ENCODE assay signal across 1 cellular context in the genomic region with DNA sequence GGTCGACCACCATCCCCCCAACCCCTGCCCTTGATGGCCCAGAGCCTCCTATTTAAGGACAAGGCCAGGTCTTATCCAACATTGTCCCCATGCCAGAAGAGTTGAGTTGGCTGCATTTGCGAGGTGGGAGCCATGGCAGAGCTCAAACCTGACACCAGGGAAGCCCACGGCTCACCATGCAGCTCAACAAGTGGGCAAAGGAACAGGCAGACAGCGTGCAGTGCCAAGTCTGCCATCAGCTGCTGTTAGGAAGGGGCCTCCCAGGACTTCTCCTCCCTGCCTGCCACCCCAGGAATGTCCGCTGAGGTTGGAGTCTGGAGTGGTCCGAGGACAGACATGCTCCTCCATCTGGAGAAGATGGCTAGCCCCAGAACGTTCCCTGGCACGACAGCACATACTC.
TF ChIP-seq lines count a peak whose summit lies in the region.

No MANE protein-coding gene starts in this region.

TF ChIP-seq in IMR-90, 13 proteins besides CTCF, POLR2A, EP300 and RAD21:
- TF ChIP-seq, protein P1, sequence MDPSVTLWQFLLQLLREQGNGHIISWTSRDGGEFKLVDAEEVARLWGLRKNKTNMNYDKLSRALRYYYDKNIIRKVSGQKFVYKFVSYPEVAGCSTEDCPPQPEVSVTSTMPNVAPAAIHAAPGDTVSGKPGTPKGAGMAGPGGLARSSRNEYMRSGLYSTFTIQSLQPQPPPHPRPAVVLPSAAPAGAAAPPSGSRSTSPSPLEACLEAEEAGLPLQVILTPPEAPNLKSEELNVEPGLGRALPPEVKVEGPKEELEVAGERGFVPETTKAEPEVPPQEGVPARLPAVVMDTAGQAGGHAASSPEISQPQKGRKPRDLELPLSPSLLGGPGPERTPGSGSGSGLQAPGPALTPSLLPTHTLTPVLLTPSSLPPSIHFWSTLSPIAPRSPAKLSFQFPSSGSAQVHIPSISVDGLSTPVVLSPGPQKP (IDR thresholded peaks at IDR 0.05; ENCODE audit: borderline replicate concordance, low read depth, low read length) = no peak
- no peak for TF ChIP-seq MXI1 (IDR thresholded peaks at IDR 0.05; ENCODE audit: borderline replicate concordance, low read depth, low read length)
- no peak for TF ChIP-seq RCOR1 (IDR thresholded peaks at IDR 0.05; ENCODE audit: insufficient replicate concordance, low read length)
- TF ChIP-seq, protein P2, sequence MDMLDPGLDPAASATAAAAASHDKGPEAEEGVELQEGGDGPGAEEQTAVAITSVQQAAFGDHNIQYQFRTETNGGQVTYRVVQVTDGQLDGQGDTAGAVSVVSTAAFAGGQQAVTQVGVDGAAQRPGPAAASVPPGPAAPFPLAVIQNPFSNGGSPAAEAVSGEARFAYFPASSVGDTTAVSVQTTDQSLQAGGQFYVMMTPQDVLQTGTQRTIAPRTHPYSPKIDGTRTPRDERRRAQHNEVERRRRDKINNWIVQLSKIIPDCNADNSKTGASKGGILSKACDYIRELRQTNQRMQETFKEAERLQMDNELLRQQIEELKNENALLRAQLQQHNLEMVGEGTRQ (IDR thresholded peaks at IDR 0.05; ENCODE audit: low read depth, low read length) = no peak
- TF ChIP-seq MAFK (IDR thresholded peaks at IDR 0.05; ENCODE audit: low read depth, low read length) = no peak
- no peak for TF ChIP-seq FOS (IDR thresholded peaks at IDR 0.05; ENCODE audit: low read depth, low read length)
- TF ChIP-seq RFX5 (IDR thresholded peaks at IDR 0.05; ENCODE audit: low read depth, low read length) = no peak
- TF ChIP-seq SMC3 (IDR thresholded peaks at IDR 0.05; ENCODE audit: low read depth, low read length) = no peak
- no peak for TF ChIP-seq CEBPB (IDR thresholded peaks at IDR 0.05; ENCODE audit: low read depth, low read length)
- TF ChIP-seq BHLHE40 (IDR thresholded peaks at IDR 0.05; ENCODE audit: low read depth, low read length) = no peak
- TF ChIP-seq NFE2L2 (IDR thresholded peaks at IDR 0.05; ENCODE audit: low read depth, low read length) = no peak
- no peak for TF ChIP-seq MAZ (IDR thresholded peaks at IDR 0.05; ENCODE audit: borderline replicate concordance, low read depth, low read length)
- TF ChIP-seq CHD1 (IDR thresholded peaks at IDR 0.05; ENCODE audit: low read depth, low read length) = no peak
